ENCODE assay signal across 8 cellular contexts in the genomic region with DNA sequence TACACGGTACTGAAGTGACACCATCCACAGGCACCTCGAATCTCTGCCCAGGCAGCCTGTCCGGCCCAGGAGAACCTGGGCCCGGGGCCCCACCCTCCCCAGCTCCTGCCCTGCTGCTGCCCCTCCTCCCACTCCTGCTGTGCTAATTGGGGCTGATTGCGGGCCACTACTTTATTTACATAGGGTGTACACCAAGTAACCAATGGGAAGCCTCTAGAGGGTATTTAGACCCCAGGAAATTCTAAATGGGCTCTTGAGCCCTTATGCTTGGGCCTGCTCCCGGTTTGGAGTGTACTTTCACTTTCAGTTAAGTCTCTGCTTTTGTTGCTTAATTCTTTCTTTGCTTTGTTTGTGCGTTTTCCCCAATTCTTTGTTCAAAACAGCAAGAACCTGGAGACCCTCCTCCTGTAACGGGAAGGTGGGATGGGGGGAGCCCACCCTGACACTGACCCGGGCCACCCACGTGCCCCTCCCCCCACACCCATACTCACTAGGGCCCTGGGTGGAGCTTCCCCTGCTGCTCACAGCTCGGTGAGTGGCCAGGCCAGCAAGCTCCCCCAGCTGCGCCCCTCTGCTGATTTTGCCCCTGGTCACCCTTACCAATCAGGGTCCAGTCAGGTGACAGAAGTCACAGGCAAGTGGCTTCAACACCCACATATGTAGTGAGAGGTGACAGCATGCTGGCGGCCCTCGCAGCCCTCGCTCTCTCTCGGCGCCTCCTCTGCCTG. TPM values are rescaled to one million over a fixed set of nuclear protein-coding genes. Genes with fewer than 3 reads are reported as not detected.
DNase-seq lines count a peak whose midpoint lies in the region; ATAC-seq and TF ChIP-seq lines count a peak whose summit lies in the region.

No MANE protein-coding gene starts in this region.

- H3K4me3 ChIP-seq in GM23248 (peak overlapping the region; percentile 34; the same call in 1 of the 2 replicates), osteoblast (ENCODE audit: insufficient read depth, low read length) (peak overlapping the region; percentile 68)

- H3K36me3 ChIP-seq in GM23248 (ENCODE audit: low read depth), result no peaks in the 10 kb centered on the region
- H3K36me3 ChIP-seq in osteoblast (ENCODE audit: insufficient read depth, low read length), result no peaks in the 10 kb centered on the region

- 76 to 81% methylated on average over 6 to 17 of the region's 17 CpGs for WGBS in GM23248 (ENCODE audit: low coverage in 1 of 2, low lambda C conversion rate in 2 of 2, missing lambda C conversion rate in 2 of 2), 2 experiments

- no peaks in the 10 kb centered on the region for H4K20me1 ChIP-seq in GM23248 (ENCODE audit: insufficient read depth)
- H4K20me1 ChIP-seq in osteoblast (ENCODE audit: insufficient read depth, low read length), result no peaks in the 10 kb centered on the region

- H3K4me1 ChIP-seq in GM23248 (ENCODE audit: insufficient read depth), result no peaks in the 10 kb centered on the region
- H3K4me1 ChIP-seq in osteoblast (ENCODE audit: insufficient read depth, low read length), result no peaks in the 10 kb centered on the region

- DNase-seq in GM23248 (peak; percentile 33), NCI-H2227 treated with DMSO at 0.1 percent for 48 hours (lab: John Stamatoyannopoulos, UW) (peak; percentile 92), dedifferentiated amniotic fluid mesenchymal stem cell (ENCODE audit: extremely low spot score) (peak; percentile 20), osteoblast (ENCODE audit: insufficient read length, low spot score, missing footprints) (peak; percentile 88), NOMO-1 treated with dmso at 0.1 percent for 144 hours (lab: John Stamatoyannopoulos, UW; ENCODE audit: unreplicated experiment) (no peak), RPMI8226 (no peak), OCI-M2 (lab: John Stamatoyannopoulos, UW; ENCODE audit: unreplicated experiment) (no peak)

- H3K79me2 ChIP-seq in GM23248 (ENCODE audit: insufficient read depth), result no peaks in the 10 kb centered on the region
- peaks cover 3% of the 10 kb centered on the region for H3K79me2 ChIP-seq in osteoblast (ENCODE audit: insufficient read depth, low read length)

- ATAC-seq in GM18861 (IDR thresholded peaks at IDR 0.05; ENCODE audit: unreplicated experiment), result no peak

- peak overlapping the region; percentile 58 for H3K9ac ChIP-seq in GM23248

- no peaks in the 10 kb centered on the region for H3F3A ChIP-seq in GM23248 (ENCODE audit: insufficient read depth)

- H3K27me3 ChIP-seq in GM23248 (replicated peaks; ENCODE audit: insufficient read depth), result no peaks in the 10 kb centered on the region
- no peaks in the 10 kb centered on the region for H3K27me3 ChIP-seq in osteoblast (ENCODE audit: insufficient read depth, low read length)

- H3K27ac ChIP-seq in GM23248, result no peak overlapping the region
- H3K27ac ChIP-seq in osteoblast (ENCODE audit: low read depth, low read length), result peak overlapping the region; percentile 58

- H3K9me3 ChIP-seq in GM23248 (ENCODE audit: low read depth) (no peaks in the 10 kb centered on the region), osteoblast (ENCODE audit: low read depth, low read length) (no peaks in the 10 kb centered on the region)

- in situ Hi-C loops in GM23248 (cut with MboI), result no loop called here

- H2AFZ ChIP-seq in GM23248, result peak overlapping the region; percentile 69
- peak overlapping the region; percentile 77 for H2AFZ ChIP-seq in osteoblast (ENCODE audit: low read length)

- H3K9me2 ChIP-seq in GM23248 (ENCODE audit: insufficient read depth), result no peaks in the 10 kb centered on the region

- no peak for TF ChIP-seq CTCF in osteoblast (IDR thresholded peaks at IDR 0.05; ENCODE audit: extremely low read depth, low read depth, low read length)

- H3K4me2 ChIP-seq in GM23248 (ENCODE audit: unreplicated experiment) (peak overlapping the region; percentile 32), osteoblast (ENCODE audit: insufficient read depth, low read length) (peak overlapping the region; percentile 80)

RNA-seq across cellular contexts. Expression of gene SCGB2B2, which starts 9.4 kb away (rescaled TPM):
- not detected in 2 replicates for total RNA-seq in GM23248 (2014; rRNA removed; shearing (Covaris generic))
- not detected in 2 replicates for polyA plus RNA-seq in GM23248 (2016; fragmentation: Nextera tagmentation; extraction: Ambion mirVana)
- total RNA-seq in osteoblast, result 0.29 and 0.36 TPM in 2 replicates

RNA-seq across cellular contexts. Expression of gene ZNF302, which starts 10.0 kb away (rescaled TPM):
- 18.4 and 23.9 TPM in 2 replicates for total RNA-seq in GM23248 (2014; rRNA removed; shearing (Covaris generic))
- polyA plus RNA-seq in GM23248 (2016; fragmentation: Nextera tagmentation; extraction: Ambion mirVana), result 20.5 and 23.9 TPM in 2 replicates
- 19.2 and 19.4 TPM in 2 replicates for total RNA-seq in osteoblast

Comparison
In these comparisons a context has a peak if more than half of its experiments do, and no peak if none do; other contexts are left out.
1. DNase-seq: peak in GM23248 (single experiment), NCI-H2227 treated with DMSO at 0.1 percent for 48 hours (single experiment), dedifferentiated amniotic fluid mesenchymal stem cell (single experiment) and osteoblast (single experiment); none in NOMO-1 treated with dmso at 0.1 percent for 144 hours (single experiment), RPMI8226 (single experiment) and OCI-M2 (single experiment).